Comparison of ENCODE assay signal across 1 cellular context in genomic region chr1:110155878-110156522, GRCh38.
TF ChIP-seq lines count a peak whose summit lies in the region.

No MANE protein-coding gene starts in this region.

TF ChIP-seq in HepG2, 621 proteins besides CTCF, POLR2A, EP300 and RAD21 (continued from another document and continues in another):
- TF ChIP-seq HIC2 (CRISPR knock-in tag; IDR thresholded peaks at IDR 0.05; ENCODE audit: low read depth) (no peak), ZNF790 (CRISPR knock-in tag; IDR thresholded peaks at IDR 0.05; ENCODE audit: borderline replicate concordance) (no peak), STAT5B (CRISPR knock-in tag; IDR thresholded peaks at IDR 0.05) (no peak), NBN (conservative IDR thresholded peaks at IDR 0.05) (no peak), TRAFD1 (CRISPR knock-in tag; IDR thresholded peaks at IDR 0.05; ENCODE audit: borderline replicate concordance) (no peak), ZNF720 (CRISPR knock-in tag; IDR thresholded peaks at IDR 0.05) (no peak), ZNF251 (CRISPR knock-in tag; IDR thresholded peaks at IDR 0.05) (no peak), THRA (CRISPR knock-in tag; IDR thresholded peaks at IDR 0.05; ENCODE audit: borderline replicate concordance) (no peak), RCOR2 (CRISPR knock-in tag; IDR thresholded peaks at IDR 0.05) (no peak), TAF15 (IDR thresholded peaks at IDR 0.05; ENCODE audit: low read depth, low read length, poor library complexity, severe bottlenecking) (no peak), GMEB2 (CRISPR knock-in tag; IDR thresholded peaks at IDR 0.05; ENCODE audit: low read depth) (no peak), BRF2 (CRISPR knock-in tag; IDR thresholded peaks at IDR 0.05) (no peak), ZNF556 (CRISPR knock-in tag; IDR thresholded peaks at IDR 0.05; ENCODE audit: borderline replicate concordance) (no peak), PLRG1 (conservative IDR thresholded peaks at IDR 0.05) (no peak), ZFYVE20 (CRISPR knock-in tag; IDR thresholded peaks at IDR 0.05; ENCODE audit: borderline replicate concordance, low read depth) (no peak), PRMT3 (CRISPR knock-in tag; IDR thresholded peaks at IDR 0.05; ENCODE audit: borderline replicate concordance, low read depth) (no peak), TRIM24 (CRISPR knock-in tag; IDR thresholded peaks at IDR 0.05) (no peak), BORCS8-MEF2B (CRISPR knock-in tag; IDR thresholded peaks at IDR 0.05) (peak; percentile 87), SAFB2 (CRISPR knock-in tag; IDR thresholded peaks at IDR 0.05; ENCODE audit: borderline replicate concordance, low read depth) (no peak), SMAD1 (CRISPR knock-in tag; IDR thresholded peaks at IDR 0.05; ENCODE audit: borderline replicate concordance, low read depth) (no peak), ZNF44 (CRISPR knock-in tag; IDR thresholded peaks at IDR 0.05) (no peak), ISX (CRISPR knock-in tag; conservative IDR thresholded peaks at IDR 0.05) (peak; percentile 64; the same call in 1 of the 2 replicates), RAD51 (IDR thresholded peaks at IDR 0.05; ENCODE audit: borderline replicate concordance) (no peak), SOX6 (IDR thresholded peaks at IDR 0.05) (no peak), SOX6 (CRISPR knock-in tag; IDR thresholded peaks at IDR 0.05) (no peak), POGK (CRISPR knock-in tag; conservative IDR thresholded peaks at IDR 0.05) (no peak), DPF2 (CRISPR knock-in tag; IDR thresholded peaks at IDR 0.05; ENCODE audit: borderline replicate concordance, low read depth) (no peak), HIVEP1 (CRISPR knock-in tag; IDR thresholded peaks at IDR 0.05) (no peak), SNAI1 (CRISPR knock-in tag; IDR thresholded peaks at IDR 0.05; ENCODE audit: borderline replicate concordance) (no peak), ZNF670 (CRISPR knock-in tag; IDR thresholded peaks at IDR 0.05; ENCODE audit: borderline replicate concordance) (no peak), NR2F1 (CRISPR knock-in tag; IDR thresholded peaks at IDR 0.05) (no peak), GZF1 (CRISPR knock-in tag; IDR thresholded peaks at IDR 0.05) (no peak), ZBTB8A (CRISPR knock-in tag; IDR thresholded peaks at IDR 0.05; ENCODE audit: borderline replicate concordance, low read depth) (no peak), NR2F6 (IDR thresholded peaks at IDR 0.05) (no peak), NR2F6 (CRISPR knock-in tag; IDR thresholded peaks at IDR 0.05) (no peak), ZMYM4 (CRISPR knock-in tag; IDR thresholded peaks at IDR 0.05) (no peak), SMC3 (IDR thresholded peaks at IDR 0.05; ENCODE audit: low read length) (no peak), AHR (CRISPR knock-in tag; IDR thresholded peaks at IDR 0.05) (0 out of 2 replicates have a peak, but pooled peaks have one; percentile 47), NCOA2 (CRISPR knock-in tag; IDR thresholded peaks at IDR 0.05) (no peak), KAT2B (IDR thresholded peaks at IDR 0.05; ENCODE audit: borderline replicate concordance, low read depth, low read length) (no peak), ZFP90 (CRISPR knock-in tag; IDR thresholded peaks at IDR 0.05; ENCODE audit: borderline replicate concordance) (no peak), CCAR2 (optimal IDR thresholded peaks at IDR 0.05; ENCODE audit: low read depth, low read length) (no peak), KDM6A (CRISPR knock-in tag; IDR thresholded peaks at IDR 0.05; ENCODE audit: low read depth) (no peak), CHCHD3 (CRISPR knock-in tag; IDR thresholded peaks at IDR 0.05) (no peak), HNRNPL (IDR thresholded peaks at IDR 0.05; ENCODE audit: low read depth, low read length) (no peak), ZNF343 (CRISPR knock-in tag; IDR thresholded peaks at IDR 0.05) (no peak), ZBED4 (CRISPR knock-in tag; IDR thresholded peaks at IDR 0.05; ENCODE audit: borderline replicate concordance) (peak; percentile 58; the same call in 1 of the 2 replicates), NFE2L1 (CRISPR knock-in tag; IDR thresholded peaks at IDR 0.05; ENCODE audit: borderline replicate concordance) (no peak), SMARCC2 (IDR thresholded peaks at IDR 0.05) (no peak), ZNF124 (CRISPR knock-in tag; IDR thresholded peaks at IDR 0.05) (0 out of 2 replicates have a peak, but pooled peaks have one; percentile 62), ZNF224 (CRISPR knock-in tag; IDR thresholded peaks at IDR 0.05) (no peak), KDM4B (CRISPR knock-in tag; IDR thresholded peaks at IDR 0.05) (no peak), CC2D1A (CRISPR knock-in tag; IDR thresholded peaks at IDR 0.05) (no peak), ZNF276 (CRISPR knock-in tag; IDR thresholded peaks at IDR 0.05; ENCODE audit: low read depth) (no peak), MED1 (CRISPR knock-in tag; IDR thresholded peaks at IDR 0.05) (no peak), PBX3 (CRISPR knock-in tag; IDR thresholded peaks at IDR 0.05; ENCODE audit: borderline replicate concordance) (no peak), SUZ12 (IDR thresholded peaks at IDR 0.05; ENCODE audit: low read depth, low read length) (no peak), HMGA1 (CRISPR knock-in tag; conservative IDR thresholded peaks at IDR 0.05) (no peak), SRSF9 (IDR thresholded peaks at IDR 0.05; ENCODE audit: borderline replicate concordance, insufficient read depth, low read depth, low read length, poor library complexity, severe bottlenecking) (no peak), ZSCAN31 (CRISPR knock-in tag; IDR thresholded peaks at IDR 0.05; ENCODE audit: low read depth) (no peak)
